Comparison of ENCODE assay signal across 1 cellular context in the genomic region with DNA sequence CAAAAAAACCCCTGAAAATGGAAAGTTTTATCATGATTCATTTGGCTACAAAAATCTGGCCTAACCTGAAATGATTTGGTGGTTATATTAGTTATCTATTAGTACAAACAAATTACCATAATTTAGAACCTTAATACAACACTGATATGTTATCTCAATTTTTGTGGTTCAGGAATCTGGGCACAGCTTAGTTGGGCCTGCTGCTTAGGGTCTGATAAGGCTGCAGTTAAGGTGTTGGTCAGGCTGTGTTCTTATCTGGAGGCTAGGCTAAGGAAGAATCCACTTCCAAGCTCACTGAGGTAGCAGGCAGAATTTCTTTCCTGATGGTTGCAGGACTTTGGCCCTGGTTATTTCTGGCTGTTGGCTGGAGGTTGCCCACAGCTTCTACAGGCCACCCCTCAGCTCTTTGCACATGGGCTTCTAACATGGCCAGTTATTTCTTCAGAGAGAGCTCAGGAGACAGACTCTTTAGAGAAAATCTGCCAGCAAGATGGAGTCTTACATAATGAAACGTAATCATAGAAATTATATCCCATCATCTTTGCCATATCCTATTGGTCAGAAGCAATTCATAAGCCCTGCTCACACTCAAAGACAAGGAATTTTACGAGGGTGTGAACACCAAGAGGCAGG.
TF ChIP-seq lines count a peak whose summit lies in the region.

No MANE protein-coding gene starts in this region.

TF ChIP-seq in K562, 482 proteins besides CTCF, POLR2A, EP300 and RAD21 (continued from another document and continues in another):
- TF ChIP-seq, protein P1, sequence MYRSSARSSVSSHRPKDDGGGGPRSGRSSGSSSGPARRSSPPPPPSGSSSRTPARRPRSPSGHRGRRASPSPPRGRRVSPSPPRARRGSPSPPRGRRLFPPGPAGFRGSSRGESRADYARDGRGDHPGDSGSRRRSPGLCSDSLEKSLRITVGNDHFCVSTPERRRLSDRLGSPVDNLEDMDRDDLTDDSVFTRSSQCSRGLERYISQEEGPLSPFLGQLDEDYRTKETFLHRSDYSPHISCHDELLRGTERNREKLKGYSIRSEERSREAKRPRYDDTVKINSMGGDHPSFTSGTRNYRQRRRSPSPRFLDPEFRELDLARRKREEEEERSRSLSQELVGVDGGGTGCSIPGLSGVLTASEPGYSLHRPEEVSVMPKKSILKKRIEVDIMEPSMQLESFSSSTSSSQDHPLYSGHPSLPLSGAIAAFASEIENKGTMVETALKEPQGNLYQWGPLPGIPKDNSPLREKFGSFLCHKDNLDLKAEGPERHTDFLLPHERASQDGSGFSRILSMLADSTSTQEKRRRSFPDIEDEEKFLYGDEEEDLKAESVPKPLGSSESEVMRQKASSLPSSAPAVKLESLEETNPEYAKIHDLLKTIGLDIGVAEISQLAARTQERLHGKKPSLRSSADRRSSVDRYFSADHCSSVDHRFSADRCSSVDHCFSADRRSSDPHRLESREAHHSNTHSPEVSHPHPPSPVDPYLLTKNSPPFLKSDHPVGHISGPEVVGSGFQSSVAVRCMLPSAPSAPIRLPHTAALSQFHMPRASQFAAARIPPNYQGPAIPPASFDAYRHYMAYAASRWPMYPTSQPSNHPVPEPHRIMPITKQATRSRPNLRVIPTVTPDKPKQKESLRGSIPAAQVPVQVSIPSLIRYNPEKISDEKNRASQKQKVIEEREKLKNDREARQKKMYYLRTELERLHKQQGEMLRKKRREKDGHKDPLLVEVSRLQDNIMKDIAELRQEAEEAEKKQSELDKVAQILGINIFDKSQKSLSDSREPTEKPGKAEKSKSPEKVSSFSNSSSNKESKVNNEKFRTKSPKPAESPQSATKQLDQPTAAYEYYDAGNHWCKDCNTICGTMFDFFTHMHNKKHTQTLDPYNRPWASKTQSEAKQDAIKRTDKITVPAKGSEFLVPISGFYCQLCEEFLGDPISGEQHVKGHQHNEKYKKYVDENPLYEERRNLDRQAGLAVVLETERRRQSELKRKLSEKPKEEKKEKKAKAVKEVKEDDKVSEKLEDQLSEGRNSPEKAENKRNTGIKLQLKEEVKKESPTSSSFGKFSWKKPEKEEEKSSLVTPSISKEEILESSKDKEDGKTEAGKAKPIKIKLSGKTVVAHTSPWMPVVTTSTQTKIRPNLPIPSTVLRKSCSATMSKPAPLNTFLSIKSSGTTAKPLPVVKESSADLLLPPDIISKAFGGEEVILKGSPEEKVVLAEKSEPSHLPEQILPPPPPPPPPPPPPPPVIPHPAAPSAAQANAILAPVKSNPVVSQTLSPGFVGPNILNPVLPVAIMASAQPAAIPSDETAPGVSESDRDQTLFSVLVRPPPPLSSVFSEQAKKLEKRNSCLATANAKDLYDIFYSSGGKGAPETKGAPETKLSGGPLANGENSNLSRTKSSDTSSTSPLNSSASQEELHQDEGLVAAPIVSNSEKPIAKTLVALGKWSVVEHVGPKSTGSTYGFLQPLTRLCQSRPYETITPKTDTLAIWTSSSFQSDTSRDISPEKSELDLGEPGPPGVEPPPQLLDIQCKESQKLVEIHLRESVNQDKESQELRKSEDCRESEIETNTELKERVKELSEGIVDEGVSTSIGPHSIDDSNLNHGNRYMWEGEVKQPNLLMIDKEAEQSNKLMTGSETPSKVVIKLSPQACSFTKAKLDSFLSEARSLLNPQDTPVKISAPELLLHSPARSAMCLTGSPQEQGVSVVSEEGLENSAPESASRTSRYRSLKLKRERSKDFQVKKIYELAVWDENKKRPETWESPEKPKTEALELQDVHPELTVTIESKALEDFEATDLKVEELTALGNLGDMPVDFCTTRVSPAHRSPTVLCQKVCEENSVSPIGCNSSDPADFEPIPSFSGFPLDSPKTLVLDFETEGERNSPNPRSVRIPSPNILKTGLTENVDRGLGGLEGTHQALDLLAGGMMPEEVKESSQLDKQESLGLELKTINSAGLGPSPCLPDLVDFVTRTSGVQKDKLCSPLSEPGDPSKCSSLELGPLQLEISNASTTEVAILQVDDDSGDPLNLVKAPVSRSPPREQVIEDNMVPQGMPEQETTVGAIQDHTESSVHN (IDR thresholded peaks at IDR 0.05; ENCODE audit: borderline replicate concordance in 1 of 2, low read depth in 1 of 2): no peak
- no peak for TF ChIP-seq ZC3H8 (IDR thresholded peaks at IDR 0.05)
- peak; percentile 31; the same call in 1 of the 2 replicates for TF ChIP-seq RB1 (IDR thresholded peaks at IDR 0.05; ENCODE audit: low read depth)
- TF ChIP-seq ZNF282 (CRISPR knock-in tag; IDR thresholded peaks at IDR 0.05): no peak
- TF ChIP-seq, protein P2, sequence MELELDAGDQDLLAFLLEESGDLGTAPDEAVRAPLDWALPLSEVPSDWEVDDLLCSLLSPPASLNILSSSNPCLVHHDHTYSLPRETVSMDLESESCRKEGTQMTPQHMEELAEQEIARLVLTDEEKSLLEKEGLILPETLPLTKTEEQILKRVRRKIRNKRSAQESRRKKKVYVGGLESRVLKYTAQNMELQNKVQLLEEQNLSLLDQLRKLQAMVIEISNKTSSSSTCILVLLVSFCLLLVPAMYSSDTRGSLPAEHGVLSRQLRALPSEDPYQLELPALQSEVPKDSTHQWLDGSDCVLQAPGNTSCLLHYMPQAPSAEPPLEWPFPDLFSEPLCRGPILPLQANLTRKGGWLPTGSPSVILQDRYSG (tag; conservative IDR thresholded peaks at IDR 0.05; ENCODE audit: low read depth): 0 out of 2 replicates have a peak, but pooled peaks have one; percentile 48
- no peak for TF ChIP-seq FIP1L1 (IDR thresholded peaks at IDR 0.05; ENCODE audit: low read depth, low read length, poor library complexity, severe bottlenecking)
- TF ChIP-seq U2AF1 (optimal IDR thresholded peaks at IDR 0.05; ENCODE audit: low read depth, low read length): no peak
- TF ChIP-seq MCM5 (IDR thresholded peaks at IDR 0.05; ENCODE audit: low read depth): no peak
- no peak for TF ChIP-seq ADNP (tag; IDR thresholded peaks at IDR 0.05)
- peak; percentile 24; the same call in 1 of the 2 replicates for TF ChIP-seq ZNF311 (CRISPR knock-in tag; IDR thresholded peaks at IDR 0.05)
- TF ChIP-seq IRF2 (CRISPR knock-in tag; IDR thresholded peaks at IDR 0.05): no peak
- TF ChIP-seq SNIP1 (IDR thresholded peaks at IDR 0.05; ENCODE audit: low read depth): no peak
- no peak for TF ChIP-seq ZNF140 (CRISPR knock-in tag; IDR thresholded peaks at IDR 0.05)
- TF ChIP-seq ZNF780A (CRISPR knock-in tag; IDR thresholded peaks at IDR 0.05): no peak
- TF ChIP-seq BCL6 (CRISPR knock-in tag; IDR thresholded peaks at IDR 0.05): peak; percentile 70
- TF ChIP-seq TEAD1 (CRISPR knock-in tag; IDR thresholded peaks at IDR 0.05): peak in 1 of 2 experiments; percentile 93; a peak in 2 of 4 replicates
- TF ChIP-seq ZBED1 (IDR thresholded peaks at IDR 0.05): no peak; the same call in 1 of the 2 replicates
- no peak for TF ChIP-seq NR2C2 (CRISPR knock-in tag; IDR thresholded peaks at IDR 0.05)
- TF ChIP-seq NR2C2 (tag; IDR thresholded peaks at IDR 0.05): no peak
- TF ChIP-seq, protein P3, sequence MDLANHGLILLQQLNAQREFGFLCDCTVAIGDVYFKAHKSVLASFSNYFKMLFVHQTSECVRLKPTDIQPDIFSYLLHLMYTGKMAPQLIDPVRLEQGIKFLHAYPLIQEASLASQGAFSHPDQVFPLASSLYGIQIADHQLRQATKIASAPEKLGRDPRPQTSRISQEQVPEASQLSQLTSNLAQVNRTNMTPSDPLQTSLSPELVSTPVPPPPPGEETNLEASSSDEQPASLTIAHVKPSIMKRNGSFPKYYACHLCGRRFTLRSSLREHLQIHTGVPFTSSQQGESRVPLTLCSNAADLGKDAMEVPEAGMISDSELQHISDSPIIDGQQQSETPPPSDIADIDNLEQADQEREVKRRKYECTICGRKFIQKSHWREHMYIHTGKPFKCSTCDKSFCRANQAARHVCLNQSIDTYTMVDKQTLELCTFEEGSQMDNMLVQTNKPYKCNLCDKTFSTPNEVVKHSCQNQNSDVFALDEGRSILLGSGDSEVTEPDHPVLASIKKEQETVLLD (IDR thresholded peaks at IDR 0.05): no peak
- TF ChIP-seq, protein P4, sequence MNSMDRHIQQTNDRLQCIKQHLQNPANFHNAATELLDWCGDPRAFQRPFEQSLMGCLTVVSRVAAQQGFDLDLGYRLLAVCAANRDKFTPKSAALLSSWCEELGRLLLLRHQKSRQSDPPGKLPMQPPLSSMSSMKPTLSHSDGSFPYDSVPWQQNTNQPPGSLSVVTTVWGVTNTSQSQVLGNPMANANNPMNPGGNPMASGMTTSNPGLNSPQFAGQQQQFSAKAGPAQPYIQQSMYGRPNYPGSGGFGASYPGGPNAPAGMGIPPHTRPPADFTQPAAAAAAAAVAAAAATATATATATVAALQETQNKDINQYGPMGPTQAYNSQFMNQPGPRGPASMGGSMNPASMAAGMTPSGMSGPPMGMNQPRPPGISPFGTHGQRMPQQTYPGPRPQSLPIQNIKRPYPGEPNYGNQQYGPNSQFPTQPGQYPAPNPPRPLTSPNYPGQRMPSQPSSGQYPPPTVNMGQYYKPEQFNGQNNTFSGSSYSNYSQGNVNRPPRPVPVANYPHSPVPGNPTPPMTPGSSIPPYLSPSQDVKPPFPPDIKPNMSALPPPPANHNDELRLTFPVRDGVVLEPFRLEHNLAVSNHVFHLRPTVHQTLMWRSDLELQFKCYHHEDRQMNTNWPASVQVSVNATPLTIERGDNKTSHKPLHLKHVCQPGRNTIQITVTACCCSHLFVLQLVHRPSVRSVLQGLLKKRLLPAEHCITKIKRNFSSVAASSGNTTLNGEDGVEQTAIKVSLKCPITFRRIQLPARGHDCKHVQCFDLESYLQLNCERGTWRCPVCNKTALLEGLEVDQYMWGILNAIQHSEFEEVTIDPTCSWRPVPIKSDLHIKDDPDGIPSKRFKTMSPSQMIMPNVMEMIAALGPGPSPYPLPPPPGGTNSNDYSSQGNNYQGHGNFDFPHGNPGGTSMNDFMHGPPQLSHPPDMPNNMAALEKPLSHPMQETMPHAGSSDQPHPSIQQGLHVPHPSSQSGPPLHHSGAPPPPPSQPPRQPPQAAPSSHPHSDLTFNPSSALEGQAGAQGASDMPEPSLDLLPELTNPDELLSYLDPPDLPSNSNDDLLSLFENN (IDR thresholded peaks at IDR 0.05; ENCODE audit: low read depth in 2 of 2, low read length in 2 of 2): peak in 1 of 2 experiments; percentile 78; a peak in 1 of 4 replicates
- TF ChIP-seq, protein P5, sequence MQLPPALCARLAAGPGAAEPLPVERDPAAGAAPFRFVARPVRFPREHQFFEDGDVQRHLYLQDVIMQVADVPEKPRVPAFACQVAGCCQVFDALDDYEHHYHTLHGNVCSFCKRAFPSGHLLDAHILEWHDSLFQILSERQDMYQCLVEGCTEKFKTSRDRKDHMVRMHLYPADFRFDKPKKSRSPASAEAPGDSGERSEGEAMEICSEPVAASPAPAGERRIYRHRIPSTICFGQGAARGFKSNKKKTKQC (CRISPR knock-in tag; IDR thresholded peaks at IDR 0.05): no peak
- no peak for TF ChIP-seq ZNF146 (CRISPR knock-in tag; IDR thresholded peaks at IDR 0.05; ENCODE audit: unreplicated experiment)
- peak; percentile 49; the same call in 1 of the 2 replicates for TF ChIP-seq PHB2 (IDR thresholded peaks at IDR 0.05; ENCODE audit: low read depth)
- TF ChIP-seq ELF4 (CRISPR knock-in tag; IDR thresholded peaks at IDR 0.05): peak; percentile 65; the same call in 1 of the 2 replicates
- no peak for TF ChIP-seq ZBTB8A (IDR thresholded peaks at IDR 0.05; ENCODE audit: partially characterized antibody)
- no peak for TF ChIP-seq POLR3G (IDR thresholded peaks at IDR 0.05; ENCODE audit: extremely low read depth, insufficient read length, insufficient replicate concordance)
- no peak for TF ChIP-seq NUFIP1 (IDR thresholded peaks at IDR 0.05; ENCODE audit: partially characterized antibody)
- TF ChIP-seq, protein P6, sequence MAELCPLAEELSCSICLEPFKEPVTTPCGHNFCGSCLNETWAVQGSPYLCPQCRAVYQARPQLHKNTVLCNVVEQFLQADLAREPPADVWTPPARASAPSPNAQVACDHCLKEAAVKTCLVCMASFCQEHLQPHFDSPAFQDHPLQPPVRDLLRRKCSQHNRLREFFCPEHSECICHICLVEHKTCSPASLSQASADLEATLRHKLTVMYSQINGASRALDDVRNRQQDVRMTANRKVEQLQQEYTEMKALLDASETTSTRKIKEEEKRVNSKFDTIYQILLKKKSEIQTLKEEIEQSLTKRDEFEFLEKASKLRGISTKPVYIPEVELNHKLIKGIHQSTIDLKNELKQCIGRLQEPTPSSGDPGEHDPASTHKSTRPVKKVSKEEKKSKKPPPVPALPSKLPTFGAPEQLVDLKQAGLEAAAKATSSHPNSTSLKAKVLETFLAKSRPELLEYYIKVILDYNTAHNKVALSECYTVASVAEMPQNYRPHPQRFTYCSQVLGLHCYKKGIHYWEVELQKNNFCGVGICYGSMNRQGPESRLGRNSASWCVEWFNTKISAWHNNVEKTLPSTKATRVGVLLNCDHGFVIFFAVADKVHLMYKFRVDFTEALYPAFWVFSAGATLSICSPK (IDR thresholded peaks at IDR 0.05; ENCODE audit: borderline replicate concordance): no peak
- TF ChIP-seq NFYB (IDR thresholded peaks at IDR 0.05; ENCODE audit: extremely low read depth, insufficient read length): no peak
- no peak for TF ChIP-seq SREBF1 (IDR thresholded peaks at IDR 0.05; ENCODE audit: borderline replicate concordance, low read depth, low read length)
- no peak for TF ChIP-seq POLR3A (IDR thresholded peaks at IDR 0.05; ENCODE audit: borderline replicate concordance, extremely low read depth, insufficient read depth, insufficient read length)
- TF ChIP-seq EGR1 (conservative IDR thresholded peaks at IDR 0.05): no peak
- TF ChIP-seq TRIM24 (IDR thresholded peaks at IDR 0.05): peak in 1 of 2 experiments; percentile 37; a peak in 1 of 4 replicates
- peak; percentile 94 for TF ChIP-seq RUNX1 (IDR thresholded peaks at IDR 0.05; ENCODE audit: low read depth)
- TF ChIP-seq, protein P7, sequence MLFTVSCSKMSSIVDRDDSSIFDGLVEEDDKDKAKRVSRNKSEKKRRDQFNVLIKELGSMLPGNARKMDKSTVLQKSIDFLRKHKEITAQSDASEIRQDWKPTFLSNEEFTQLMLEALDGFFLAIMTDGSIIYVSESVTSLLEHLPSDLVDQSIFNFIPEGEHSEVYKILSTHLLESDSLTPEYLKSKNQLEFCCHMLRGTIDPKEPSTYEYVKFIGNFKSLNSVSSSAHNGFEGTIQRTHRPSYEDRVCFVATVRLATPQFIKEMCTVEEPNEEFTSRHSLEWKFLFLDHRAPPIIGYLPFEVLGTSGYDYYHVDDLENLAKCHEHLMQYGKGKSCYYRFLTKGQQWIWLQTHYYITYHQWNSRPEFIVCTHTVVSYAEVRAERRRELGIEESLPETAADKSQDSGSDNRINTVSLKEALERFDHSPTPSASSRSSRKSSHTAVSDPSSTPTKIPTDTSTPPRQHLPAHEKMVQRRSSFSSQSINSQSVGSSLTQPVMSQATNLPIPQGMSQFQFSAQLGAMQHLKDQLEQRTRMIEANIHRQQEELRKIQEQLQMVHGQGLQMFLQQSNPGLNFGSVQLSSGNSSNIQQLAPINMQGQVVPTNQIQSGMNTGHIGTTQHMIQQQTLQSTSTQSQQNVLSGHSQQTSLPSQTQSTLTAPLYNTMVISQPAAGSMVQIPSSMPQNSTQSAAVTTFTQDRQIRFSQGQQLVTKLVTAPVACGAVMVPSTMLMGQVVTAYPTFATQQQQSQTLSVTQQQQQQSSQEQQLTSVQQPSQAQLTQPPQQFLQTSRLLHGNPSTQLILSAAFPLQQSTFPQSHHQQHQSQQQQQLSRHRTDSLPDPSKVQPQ (CRISPR knock-in tag; IDR thresholded peaks at IDR 0.05; ENCODE audit: borderline replicate concordance): no peak
- TF ChIP-seq, protein P8, sequence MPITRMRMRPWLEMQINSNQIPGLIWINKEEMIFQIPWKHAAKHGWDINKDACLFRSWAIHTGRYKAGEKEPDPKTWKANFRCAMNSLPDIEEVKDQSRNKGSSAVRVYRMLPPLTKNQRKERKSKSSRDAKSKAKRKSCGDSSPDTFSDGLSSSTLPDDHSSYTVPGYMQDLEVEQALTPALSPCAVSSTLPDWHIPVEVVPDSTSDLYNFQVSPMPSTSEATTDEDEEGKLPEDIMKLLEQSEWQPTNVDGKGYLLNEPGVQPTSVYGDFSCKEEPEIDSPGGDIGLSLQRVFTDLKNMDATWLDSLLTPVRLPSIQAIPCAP (CRISPR knock-in tag; IDR thresholded peaks at IDR 0.05; ENCODE audit: borderline replicate concordance): no peak
